ENCODE assay signal across 1 cellular context in genomic region chr16:740764-741505, GRCh38.
TF ChIP-seq lines count a peak whose summit lies in the region.

Gene CIAO3, minus strand, starts transcription at chr16:740997. Its CDS starts 12 bp downstream, at chr16:740985.

TF ChIP-seq in HepG2, 621 proteins besides CTCF, POLR2A, EP300 and RAD21 (continued from another document and continues in another):
- TF ChIP-seq ZNF367 (CRISPR knock-in tag; IDR thresholded peaks at IDR 0.05; ENCODE audit: borderline replicate concordance) (no peak), POGK (CRISPR knock-in tag; conservative IDR thresholded peaks at IDR 0.05) (peak; percentile 96; the same call in 1 of the 2 replicates), ZBTB44 (CRISPR knock-in tag; IDR thresholded peaks at IDR 0.05) (no peak), ZNF30 (CRISPR knock-in tag; IDR thresholded peaks at IDR 0.05) (no peak), ZNF503 (CRISPR knock-in tag; IDR thresholded peaks at IDR 0.05) (no peak; the same call in 1 of the 2 replicates), TFAP4 (IDR thresholded peaks at IDR 0.05; ENCODE audit: borderline replicate concordance, low read depth) (peak; percentile 90; the same call in 1 of the 2 replicates), ZNF883 (CRISPR knock-in tag; IDR thresholded peaks at IDR 0.05; ENCODE audit: not compliant biosample characterization) (peak; percentile 51), ZNF574 (CRISPR knock-in tag; IDR thresholded peaks at IDR 0.05) (peak; percentile 94), ZNF782 (CRISPR knock-in tag; IDR thresholded peaks at IDR 0.05; ENCODE audit: borderline replicate concordance) (no peak), ZBTB2 (CRISPR knock-in tag; IDR thresholded peaks at IDR 0.05; ENCODE audit: low read depth) (peak; percentile 61; the same call in 1 of the 2 replicates), HDAC1 (CRISPR knock-in tag; IDR thresholded peaks at IDR 0.05) (peak; percentile 97), NFAT5 (CRISPR knock-in tag; IDR thresholded peaks at IDR 0.05) (peak; percentile 34; the same call in 1 of the 2 replicates), ZNF639 (CRISPR knock-in tag; conservative IDR thresholded peaks at IDR 0.05) (peak; percentile 85), BRD4 (CRISPR knock-in tag; IDR thresholded peaks at IDR 0.05) (0 out of 2 replicates have a peak, but pooled peaks have one; percentile 38), BHLHE40 (IDR thresholded peaks at IDR 0.05; ENCODE audit: low read length) (no peak), ZNF749 (CRISPR knock-in tag; IDR thresholded peaks at IDR 0.05; ENCODE audit: borderline replicate concordance) (no peak), TFDP2 (CRISPR knock-in tag; IDR thresholded peaks at IDR 0.05) (peak; percentile 84), ZNF687 (CRISPR knock-in tag; IDR thresholded peaks at IDR 0.05) (peak; percentile 90), ZNF784 (CRISPR knock-in tag; IDR thresholded peaks at IDR 0.05; ENCODE audit: borderline replicate concordance) (peak; percentile 95), SIX1 (CRISPR knock-in tag; IDR thresholded peaks at IDR 0.05; ENCODE audit: borderline replicate concordance) (no peak), RCOR2 (CRISPR knock-in tag; IDR thresholded peaks at IDR 0.05) (no peak), PAF1 (CRISPR knock-in tag; IDR thresholded peaks at IDR 0.05) (no peak)
